ENCODE assay signal across 9 cellular contexts in the genomic region with DNA sequence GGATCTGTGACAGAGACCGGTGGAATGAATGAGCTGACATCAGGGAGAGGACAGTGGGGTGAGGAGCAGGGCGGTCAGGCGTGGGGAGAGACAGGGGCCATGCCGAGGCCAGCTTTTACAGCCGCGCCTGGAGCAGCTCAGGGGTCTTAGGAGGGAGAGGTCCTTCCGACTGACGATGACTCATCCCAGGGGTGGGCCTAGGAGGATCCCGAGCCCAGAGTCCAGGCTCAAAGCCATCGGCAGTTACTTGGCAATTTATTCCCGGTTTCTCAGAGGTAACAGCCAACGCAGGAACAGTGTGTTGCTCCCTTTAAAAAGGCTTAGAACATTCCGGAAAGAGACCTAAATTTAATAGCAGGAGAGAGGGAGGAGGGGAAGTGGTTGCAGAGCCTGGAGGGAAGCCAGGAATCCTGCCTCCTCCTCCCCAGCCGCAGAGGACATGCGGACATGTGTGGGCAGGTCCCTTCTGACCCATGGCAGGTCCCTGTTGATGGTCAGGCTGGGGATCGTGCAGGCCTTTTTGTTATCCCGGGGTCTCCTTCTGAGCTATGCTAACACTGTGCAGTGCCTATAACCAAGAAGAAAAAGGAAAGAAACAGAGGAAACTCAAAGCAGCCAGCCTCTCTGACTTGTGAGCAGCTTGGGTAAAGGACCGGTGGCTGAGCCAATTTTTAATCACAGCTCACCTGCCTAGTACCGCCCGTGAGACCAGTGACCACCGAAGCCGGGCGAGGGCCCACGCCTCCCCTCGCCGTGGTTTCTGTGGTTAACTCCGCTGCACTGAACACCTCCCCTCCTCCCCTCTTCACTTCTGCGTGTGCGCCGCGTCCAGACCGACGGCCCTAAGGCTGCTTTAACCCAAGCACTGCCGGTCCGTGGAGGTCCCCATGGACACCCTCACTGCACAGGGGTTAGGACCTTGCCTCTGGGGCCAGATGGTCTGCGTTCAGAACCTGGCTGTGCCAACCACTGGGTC.
A peak's percentile ranks its signal among the peaks of the same experiment; 100 is the strongest.
DNase-seq lines count a peak whose midpoint lies in the region; ATAC-seq and TF ChIP-seq lines count a peak whose summit lies in the region.
"Had no signal": no experiment of that assay in that cellular context is flagged by ENCODE, and none has a peak within 500 bp of the region (broad histone marks: within the 10 kb centered on the region; RNA-seq: fewer than 3 reads in every experiment).

No MANE protein-coding gene starts in this region.

- H3K4me3 ChIP-seq in GM08714 (ENCODE audit: low read length) (peak overlapping the region; percentile 7; the same call in 1 of the 2 replicates), dorsolateral prefrontal cortex (peak overlapping the region in 52 of 59 donors; percentile 3 to 54 (median 31)), neuronal stem cell (ENCODE audit: low read length in 2 of 2) (no peak overlapping the region)
- H3K4me3 ChIP-seq: SK-N-MC had no signal

- H3K36me3 Mint-ChIP-seq in osteocyte (ENCODE audit: unreplicated experiment): no peaks in the 10 kb centered on the region
- no peaks in the 10 kb centered on the region for H3K36me3 Mint-ChIP-seq in endothelial cell (ENCODE audit: low read depth, unreplicated experiment)

- H3K36me3 ChIP-seq in neuronal stem cell (replicated peaks in 1 of 2; ENCODE audit: control insufficient read depth in 2 of 2, insufficient read depth in 2 of 2, low read length in 2 of 2): no peaks in the 10 kb centered on the region

- ATAC-seq in GM21390 (IDR thresholded peaks at IDR 0.05; ENCODE audit: unreplicated experiment): peak; percentile 36

- H2AFZ ChIP-seq in neuronal stem cell (ENCODE audit: low read length): peak overlapping the region; percentile 7

- peak overlapping the region; percentile 47 for H2BK15ac ChIP-seq in neuronal stem cell (ENCODE audit: low read length)

- no CpG with 5 or more reads among the region's 36 CpGs for WGBS in neuronal stem cell (ENCODE audit: extremely low coverage in 2 of 2, insufficient read length in 2 of 2, insufficient replicate concordance in 1 of 2), 2 donors

- H3K18ac ChIP-seq in neuronal stem cell (ENCODE audit: low read length): peak overlapping the region; percentile 80

- no peaks in the 10 kb centered on the region for H3K9me3 Mint-ChIP-seq in osteocyte (ENCODE audit: unreplicated experiment)
- H3K9me3 Mint-ChIP-seq in endothelial cell (ENCODE audit: unreplicated experiment): no peaks in the 10 kb centered on the region

- no peak overlapping the region for H3K14ac ChIP-seq in neuronal stem cell (ENCODE audit: low read length)

- H3K23ac ChIP-seq in neuronal stem cell (ENCODE audit: low read depth, low read length, poor library complexity): no peak overlapping the region

- peak overlapping the region; percentile 10 for H2BK12ac ChIP-seq in neuronal stem cell (ENCODE audit: low read length)

- peaks cover 7% of the 10 kb centered on the region for H3K4me1 Mint-ChIP-seq in osteocyte (ENCODE audit: unreplicated experiment)
- peaks cover 12% of the 10 kb centered on the region for H3K4me1 Mint-ChIP-seq in endothelial cell (ENCODE audit: unreplicated experiment)

- H3K9ac ChIP-seq in neuronal stem cell (ENCODE audit: low read depth, low read length, poor library complexity): no peak overlapping the region

- H3K9me3 ChIP-seq in neuronal stem cell (replicated peaks in 1 of 2; ENCODE audit: control insufficient read depth in 2 of 2, insufficient read depth in 1 of 2, low read depth in 1 of 2, low read length in 2 of 2): no peaks in the 10 kb centered on the region

- H3K27ac Mint-ChIP-seq in osteocyte (ENCODE audit: unreplicated experiment) (no peak overlapping the region), endothelial cell (ENCODE audit: unreplicated experiment) (no peak overlapping the region)

- H2BK5ac ChIP-seq in neuronal stem cell (ENCODE audit: low read length): peak overlapping the region; percentile 16

- H3K4me2 ChIP-seq in neuronal stem cell (ENCODE audit: insufficient read depth, low read length, poor library complexity, severe bottlenecking): no peak overlapping the region

- H3K27ac ChIP-seq in dorsolateral prefrontal cortex (peak overlapping the region in 55 of 59 donors; percentile 0 to 99 (median 71)), neuronal stem cell (replicated peaks; ENCODE audit: low read length) (no peak overlapping the region)
- H3K27ac ChIP-seq: SK-N-MC had no signal

- peaks cover 0 to 2% of the 10 kb centered on the region in 2 donors for H3K4me1 ChIP-seq in neuronal stem cell (ENCODE audit: control insufficient read depth in 2 of 2, insufficient read depth in 1 of 2, low read depth in 1 of 2, low read length in 2 of 2)

- H3K27me3 Mint-ChIP-seq in osteocyte (ENCODE audit: unreplicated experiment) (peaks cover 66% of the 10 kb centered on the region), endothelial cell (ENCODE audit: unreplicated experiment) (peaks cover 2% of the 10 kb centered on the region)

- no peak overlapping the region for H4K91ac ChIP-seq in neuronal stem cell (ENCODE audit: low read depth, low read length, poor library complexity)

- no peak overlapping the region for H3K4me3 Mint-ChIP-seq in osteocyte (ENCODE audit: unreplicated experiment)
- no peak overlapping the region for H3K4me3 Mint-ChIP-seq in endothelial cell (ENCODE audit: unreplicated experiment)

- no peaks in the 10 kb centered on the region for H3K79me1 ChIP-seq in neuronal stem cell (ENCODE audit: low read depth, low read length)

- peak; percentile 16 for DNase-seq in NAMALWA (ENCODE audit: low spot score)
- peak in 5 of 10 donors; percentile 34 to 52 (median 48) for DNase-seq in dorsolateral prefrontal cortex
- no peak for DNase-seq in neuronal stem cell (ENCODE audit: low spot score)
- DNase-seq in osteocyte (ENCODE audit: extremely low spot score, unreplicated experiment): no peak
- no peak for DNase-seq in endothelial cell (ENCODE audit: low spot score)
- no peak for DNase-seq in cerebellar nuclear complex (lab: John Stamatoyannopoulos, UW)

- peak overlapping the region; percentile 13 for H2BK120ac ChIP-seq in neuronal stem cell (ENCODE audit: low read depth, low read length)

- intact Hi-C loops in dorsolateral prefrontal cortex (cut with DNase I): loop anchor here (5.0 to 10.0 kb wide), 3 partner anchors 65 to 303 kb away; partner anchors contain the start of gene RYBP (in 1 of the 2)

- no peak overlapping the region for H4K8ac ChIP-seq in neuronal stem cell (ENCODE audit: low read depth, low read length)

- peak overlapping the region; percentile 77 for H2AK5ac ChIP-seq in neuronal stem cell (ENCODE audit: low read depth, low read length)

- H3K4ac ChIP-seq in neuronal stem cell (ENCODE audit: low read length): peak overlapping the region; percentile 41

- TF ChIP-seq CTCF in dorsolateral prefrontal cortex (IDR thresholded peaks at IDR 0.05 in 54 of 56, conservative IDR thresholded peaks at IDR 0.05 in 2 of 56; ENCODE audit: low read depth in 1 of 56, partially characterized antibody in 56 of 56) (no peak), osteocyte (IDR thresholded peaks at IDR 0.05) (no peak), endothelial cell (IDR thresholded peaks at IDR 0.05; ENCODE audit: unreplicated experiment) (no peak)

- H3K27me3 ChIP-seq in dorsolateral prefrontal cortex (no peaks in the 10 kb centered on the region), neuronal stem cell (ENCODE audit: control insufficient read depth in 3 of 3, insufficient read depth in 3 of 3, low read depth in 1 of 3, low read length in 3 of 3) (no peaks in the 10 kb centered on the region)

Comparison
In these comparisons a context has a peak if more than half of its experiments do, and no peak if none do; other contexts are left out.
1. H3K4me3 ChIP-seq: peak in GM08714 (single experiment) and dorsolateral prefrontal cortex (52 of 59); none in neuronal stem cell (0 of 2).